In genomic region chr15:90213123-90213817, GRCh38 we compare ENCODE assay signal across 10 cellular contexts. TPM values are rescaled to one million over a fixed set of nuclear protein-coding genes. Genes with fewer than 3 reads are reported as not detected.
A peak's percentile ranks its signal among the peaks of the same experiment; 100 is the strongest.
DNase-seq lines count a peak whose midpoint lies in the region; ATAC-seq and TF ChIP-seq lines count a peak whose summit lies in the region.
"Had no signal": no experiment of that assay in that cellular context is flagged by ENCODE, and none has a peak within 500 bp of the region (broad histone marks: within the 10 kb centered on the region; RNA-seq: fewer than 3 reads in every experiment).

No MANE protein-coding gene starts in this region.

- no peak for ATAC-seq in activated CD8-positive, alpha-beta T cell treated with anti-CD3 and anti-CD28 coated beads for 36 hours

- H3K36me3 Mint-ChIP-seq in activated CD8-positive, alpha-beta T cell treated with anti-CD3 and anti-CD28 coated beads for 36 hours (ENCODE audit: low read depth): no peaks in the 10 kb centered on the region

- POLR2A ChIA-PET in activated CD8-positive, alpha-beta T cell treated with anti-CD3 and anti-CD28 coated beads for 36 hours (lab: Charles Lee): no interaction called here

- peak; percentile 70 for DNase-seq in G401 (ENCODE audit: low spot score)
- peak; percentile 85 for DNase-seq in NCI-H82 (lab: John Stamatoyannopoulos, UW)
- no peak for DNase-seq in effector CD8-positive, alpha-beta T cell (lab: John Stamatoyannopoulos, UW)
- DNase-seq in hippocampal formation (lab: John Stamatoyannopoulos, UW): no peak
- DNase-seq in activated CD8-positive, alpha-beta T cell treated with anti-CD3 and anti-CD28 coated beads for 36 hours: no peak
- DNase-seq: activated CD4-positive, alpha-beta T cell treated with anti-CD3 and anti-CD28 coated beads, Interleukin-2, amount 50 U/mL, for 4 hours; GF-D8 had no signal

- H3K27ac Mint-ChIP-seq in activated CD8-positive, alpha-beta T cell treated with anti-CD3 and anti-CD28 coated beads for 36 hours: no peak overlapping the region

- H3K9me3 ChIP-seq in esophagus (ENCODE audit: control insufficient read depth in 2 of 2, insufficient read depth in 1 of 2, low read depth in 1 of 2, low read length in 1 of 2): no peaks in the 10 kb centered on the region
- H3K9me3 ChIP-seq in skeletal muscle tissue (ENCODE audit: control insufficient read depth in 3 of 3, low read length in 3 of 3): no peaks in the 10 kb centered on the region

- H3K9ac ChIP-seq in skeletal muscle tissue (ENCODE audit: low read depth in 1 of 3, low read length in 3 of 3): peak overlapping the region in 2 of 3 donors; percentile 3 to 25

- CTCF ChIA-PET in activated CD8-positive, alpha-beta T cell treated with anti-CD3 and anti-CD28 coated beads for 36 hours (lab: Charles Lee): no interaction called here

- H3K36me3 ChIP-seq in esophagus (ENCODE audit: control insufficient read depth in 2 of 2, insufficient read depth in 2 of 2, low read length in 1 of 2): peaks cover 3 to 30% of the 10 kb centered on the region in 2 donors
- peaks cover 4 to 8% (median 7%) of the 10 kb centered on the region in 3 donors for H3K36me3 ChIP-seq in skeletal muscle tissue (ENCODE audit: control insufficient read depth in 3 of 3, insufficient read depth in 3 of 3, low read length in 3 of 3)

- H3K27me3 ChIP-seq in esophagus (ENCODE audit: control insufficient read depth in 1 of 2, insufficient read depth in 2 of 2, low read length in 2 of 2) (no peaks in the 10 kb centered on the region), skeletal muscle tissue (ENCODE audit: control insufficient read depth in 3 of 3, insufficient read depth in 3 of 3, low read length in 3 of 3) (no peaks in the 10 kb centered on the region)

- in situ Hi-C loops in G401 (cut with HindIII; ENCODE audit: low sequenced_read_pairs): loop anchor here (10.0 kb wide), 1 partner anchor 68 kb away; no protein-coding TSS in a partner anchor

- H3K4me1 Mint-ChIP-seq in activated CD8-positive, alpha-beta T cell treated with anti-CD3 and anti-CD28 coated beads for 36 hours (ENCODE audit: low read depth): peaks cover 17% of the 10 kb centered on the region

- intact Hi-C loops in activated CD8-positive, alpha-beta T cell treated with anti-CD3 and anti-CD28 coated beads for 36 hours (cut with micrococcal nuclease): no loop called here

- H3K4me3 Mint-ChIP-seq in activated CD8-positive, alpha-beta T cell treated with anti-CD3 and anti-CD28 coated beads for 36 hours: no peak overlapping the region

- TF ChIP-seq CTCF in activated CD8-positive, alpha-beta T cell treated with anti-CD3 and anti-CD28 coated beads for 36 hours (IDR thresholded peaks at IDR 0.05): no peak

- 40 to 43% methylated on average over 12 of the region's 12 CpGs for WGBS in esophagus, 2 donors

- no peaks in the 10 kb centered on the region for H3K27me3 Mint-ChIP-seq in activated CD8-positive, alpha-beta T cell treated with anti-CD3 and anti-CD28 coated beads for 36 hours

- H3K27ac ChIP-seq in esophagus (ENCODE audit: low read depth in 2 of 2, low read length in 1 of 2) (peak overlapping the region; percentile 98), skeletal muscle tissue (ENCODE audit: low read depth, low read length) (no peak overlapping the region)

- H3K4me1 ChIP-seq in esophagus (ENCODE audit: control insufficient read depth in 2 of 2, insufficient read depth in 2 of 2, low read length in 1 of 2) (peaks cover 11 to 37% of the 10 kb centered on the region in 2 donors), skeletal muscle tissue (ENCODE audit: control insufficient read depth in 3 of 3, insufficient read depth in 3 of 3, low read length in 3 of 3) (peaks cover 0 to 14% (median 8%) of the 10 kb centered on the region in 3 donors)

- H3K9me3 Mint-ChIP-seq in activated CD8-positive, alpha-beta T cell treated with anti-CD3 and anti-CD28 coated beads for 36 hours: no peaks in the 10 kb centered on the region

- no peak overlapping the region for H3K4me3 ChIP-seq in esophagus (ENCODE audit: low read depth in 1 of 2, low read length in 2 of 2)
- no peak overlapping the region for H3K4me3 ChIP-seq in skeletal muscle tissue (ENCODE audit: low read length in 3 of 3)

RNA-seq across cellular contexts. Expression of gene SEMA4B, which starts 12.1 kb away (rescaled TPM):
- 7.1 and 25.4 TPM in 2 replicates for total RNA-seq in G401 (2014; rRNA removed; shearing (Covaris generic))
- polyA plus RNA-seq in esophagus: 100 to 1,000 TPM in 1 of 2 donors, 10 to 100 TPM in 1; 90.5 to 121 TPM
- 7.8 TPM for total RNA-seq in skeletal muscle tissue
- total RNA-seq in activated CD8-positive, alpha-beta T cell treated with anti-CD3 and anti-CD28 coated beads for 36 hours: 1 to 10 TPM; 5.3 to 6.2 TPM

RNA-seq across cellular contexts. Expression of gene CIB1, which starts 20.5 kb away (rescaled TPM):
- total RNA-seq in G401 (2014; rRNA removed; shearing (Covaris generic)): 82.0 and 83.7 TPM in 2 replicates
- polyA plus RNA-seq in esophagus: 100 to 1,000 TPM in 1 of 2 donors, 10 to 100 TPM in 1; 88.5 to 121 TPM
- total RNA-seq in skeletal muscle tissue: 7.8 TPM
- 100 to 1,000 TPM; 151 to 154 TPM for total RNA-seq in activated CD8-positive, alpha-beta T cell treated with anti-CD3 and anti-CD28 coated beads for 36 hours

RNA-seq across cellular contexts. Expression of gene GDPGP1, which starts 20.7 kb away (rescaled TPM):
- total RNA-seq in G401 (2014; rRNA removed; shearing (Covaris generic)): 3.4 and 4.2 TPM in 2 replicates
- polyA plus RNA-seq in esophagus: 1 to 10 TPM; 2.1 to 2.2 TPM
- 3.1 TPM for total RNA-seq in skeletal muscle tissue
- 1 to 10 TPM; 5.2 to 6.4 TPM for total RNA-seq in activated CD8-positive, alpha-beta T cell treated with anti-CD3 and anti-CD28 coated beads for 36 hours

RNA-seq across cellular contexts. Expression of gene TTLL13, which starts 36.1 kb away (rescaled TPM):
- total RNA-seq in G401 (2014; rRNA removed; shearing (Covaris generic)): not detected in 2 replicates
- under 1 TPM; 0.04 to 0.07 TPM for polyA plus RNA-seq in esophagus
- total RNA-seq in skeletal muscle tissue: not detected
- 1 to 10 TPM in 1 of 2 experiments, under 1 TPM in 1; 0.20 to 1.1 TPM for total RNA-seq in activated CD8-positive, alpha-beta T cell treated with anti-CD3 and anti-CD28 coated beads for 36 hours
- total RNA-seq: RPMI7951 had no signal

RNA-seq across cellular contexts. Expression of gene NGRN, which starts 52.2 kb away (rescaled TPM):
- 105 and 114 TPM in 2 replicates for total RNA-seq in G401 (2014; rRNA removed; shearing (Covaris generic))
- 10 to 100 TPM; 25.7 to 36.6 TPM for polyA plus RNA-seq in esophagus
- 67.3 TPM for total RNA-seq in skeletal muscle tissue
- total RNA-seq in activated CD8-positive, alpha-beta T cell treated with anti-CD3 and anti-CD28 coated beads for 36 hours: 10 to 100 TPM; 22.2 to 23.1 TPM

Comparison
In these comparisons a context has a peak if more than half of its experiments do, and no peak if none do; other contexts are left out.
1. DNase-seq: peak in G401 (single experiment) and NCI-H82 (single experiment); none in effector CD8-positive, alpha-beta T cell (single experiment), hippocampal formation (0 of 2) and activated CD8-positive, alpha-beta T cell treated with anti-CD3 and anti-CD28 coated beads for 36 hours (single experiment).